ENCODE assay signal across 9 cellular contexts in genomic region chr15:91186892-91187644, GRCh38.
DNase-seq lines count a peak whose midpoint lies in the region; ATAC-seq and TF ChIP-seq lines count a peak whose summit lies in the region.
"Had no signal": no experiment of that assay in that cellular context is flagged by ENCODE, and none has a peak within 500 bp of the region (broad histone marks: within the 10 kb centered on the region; RNA-seq: fewer than 3 reads in every experiment).

No MANE protein-coding gene starts in this region.

- H3K4me3 ChIP-seq in AG10803 (ENCODE audit: low read length) (no peak overlapping the region), fibroblast of mammary gland (ENCODE audit: control insufficient read depth, low read depth, low read length) (no peak overlapping the region)

- POLR2A ChIA-PET in RWPE1 (lab: Yijun Ruan, JAX; ENCODE audit: low non-redundant PET) = no interaction called here

- CTCF ChIA-PET in RWPE1 (lab: Yijun Ruan, JAX) = no interaction called here

- TF ChIP-seq CTCF in AG10803 (conservative IDR thresholded peaks at IDR 0.05; ENCODE audit: low read length) (no peak), RWPE1 (conservative IDR thresholded peaks at IDR 0.05; ENCODE audit: low read depth) (no peak), fibroblast of mammary gland (conservative IDR thresholded peaks at IDR 0.05; ENCODE audit: control insufficient read depth, insufficient read depth, low read depth, low read length) (no peak)

- no peak overlapping the region for H3K27ac ChIP-seq in RWPE1

- DNase-seq in AG10803 (ENCODE audit: low read depth) = peak; percentile 1
- DNase-seq in HCEC 1CT = peak; percentile 1
- peak; percentile 44 for DNase-seq in RWPE1 (ENCODE audit: low spot score)
- DNase-seq in fibroblast of mammary gland (ENCODE audit: low read depth) = peak; percentile 6
- no peak for DNase-seq in retina
- no peak for DNase-seq in activated CD4-positive, alpha-beta T cell treated with anti-CD3 and anti-CD28 coated beads, Interleukin-2, amount 50 U/mL, for 1 hour
- no peak for DNase-seq in NCI-H446 treated with DMSO at 0.1 percent for 48 hours (lab: John Stamatoyannopoulos, UW)
- DNase-seq: head of caudate nucleus had no signal

- ATAC-seq in GM19328 (IDR thresholded peaks at IDR 0.05; ENCODE audit: unreplicated experiment) = no peak

Comparison
In these comparisons a context has a peak if more than half of its experiments do, and no peak if none do; other contexts are left out.
1. DNase-seq: peak in AG10803 (single experiment), HCEC 1CT (single experiment), RWPE1 (single experiment) and fibroblast of mammary gland (single experiment); none in retina (single experiment), activated CD4-positive, alpha-beta T cell treated with anti-CD3 and anti-CD28 coated beads, Interleukin-2, amount 50 U/mL, for 1 hour (single experiment) and NCI-H446 treated with DMSO at 0.1 percent for 48 hours (single experiment).